27 cellular contexts compared by ENCODE assay signal in the genomic region with DNA sequence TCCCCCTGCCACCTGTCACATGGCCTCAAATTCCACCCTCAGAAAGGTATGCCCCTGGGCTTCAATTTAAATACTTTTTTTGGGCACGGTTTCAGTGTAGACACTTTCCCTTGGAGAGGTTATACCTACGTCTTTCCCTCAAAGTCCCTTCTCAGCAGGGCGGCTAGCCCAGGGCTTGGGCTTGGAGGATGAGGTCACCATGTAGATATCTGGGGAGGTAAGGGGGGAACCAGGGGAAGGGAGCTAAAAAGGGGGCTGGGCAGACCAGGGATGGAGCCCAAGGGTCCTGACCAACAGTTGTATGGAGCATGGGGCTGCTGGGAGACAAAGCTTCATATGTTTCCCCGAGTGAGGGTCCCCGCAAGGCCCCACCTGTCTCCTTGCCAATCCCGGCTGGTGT.
"Had no signal": no experiment of that assay in that cellular context is flagged by ENCODE, and none has a peak within 500 bp of the region (broad histone marks: within the 10 kb centered on the region; RNA-seq: fewer than 3 reads in every experiment).

No MANE protein-coding gene starts in this region.

- H3K27me3 ChIP-seq: sigmoid colon, suprapubic skin, tibial nerve, upper lobe of left lung, vagina had no signal

- H3K4me3 Mint-ChIP-seq: immature natural killer cell; natural killer cell; stimulated activated effector memory CD8-positive, alpha-beta T cell treated with anti-CD3 and anti-CD28 coated beads, Interleukin-12 subunit alpha, Interleukin-12 subunit beta, amount 100 ng/mL, for 72 hours; stimulated activated naive CD8-positive, alpha-beta T cell treated with anti-CD3 and anti-CD28 coated beads, Interleukin-15, Interleukin-2, amounts not matched to agents 100 ng/mL and 50 ng/mL, for 24 hours had no signal

- H3K4me1 ChIP-seq: pancreas, prostate gland, sigmoid colon, spleen, suprapubic skin, vagina had no signal

- H3K9me3 ChIP-seq: left lung, lower lobe of right lung, pancreas, prostate gland, sigmoid colon, spleen, suprapubic skin, thoracic aorta, tibial nerve, upper lobe of left lung, vagina had no signal

- H3K9me3 Mint-ChIP-seq: natural killer cell; stimulated activated naive CD8-positive, alpha-beta T cell treated with anti-CD3 and anti-CD28 coated beads, Interleukin-15, Interleukin-2, amounts not matched to agents 100 ng/mL and 50 ng/mL, for 24 hours had no signal

- H3K27ac Mint-ChIP-seq: naive B cell; natural killer cell; stimulated activated effector memory CD8-positive, alpha-beta T cell treated with anti-CD3 and anti-CD28 coated beads, Interleukin-12 subunit alpha, Interleukin-12 subunit beta, amount 100 ng/mL, for 72 hours; stimulated activated naive CD8-positive, alpha-beta T cell treated with anti-CD3 and anti-CD28 coated beads, Interleukin-15, Interleukin-2, amounts not matched to agents 100 ng/mL and 50 ng/mL, for 24 hours had no signal

- H3K36me3 ChIP-seq: left lung, lower lobe of right lung, pancreas, prostate gland, sigmoid colon, spleen, suprapubic skin, thoracic aorta, tibial nerve, upper lobe of left lung, vagina had no signal

- ATAC-seq: left colon; left lung; lower lobe of right lung; natural killer cell; pancreas; right cardiac atrium; stimulated activated effector memory CD8-positive, alpha-beta T cell treated with anti-CD3 and anti-CD28 coated beads, Interleukin-12 subunit alpha, Interleukin-12 subunit beta, amount 100 ng/mL, for 72 hours had no signal

- H3K4me1 Mint-ChIP-seq: immature natural killer cell; natural killer cell; stimulated activated effector memory CD8-positive, alpha-beta T cell treated with anti-CD3 and anti-CD28 coated beads, Interleukin-12 subunit alpha, Interleukin-12 subunit beta, amount 100 ng/mL, for 72 hours had no signal

- DNase-seq: hypothalamus; immature natural killer cell; kidney; left colon; left lung; lower lobe of right lung; mammary epithelial cell; naive B cell; natural killer cell; nucleus accumbens; pancreas; posterior cingulate gyrus; retina; right cardiac atrium; sigmoid colon; small intestine; spleen; stimulated activated CD4-positive, alpha-beta T cell treated with anti-CD3 and anti-CD28 coated beads, Interleukin-4, amount 100 ng/mL, for 24 hours; stimulated activated naive CD4-positive, alpha-beta T cell; upper lobe of left lung had no signal

- H3K4me3 ChIP-seq: left lung, lower lobe of right lung, pancreas, prostate gland, sigmoid colon, spleen, suprapubic skin, thoracic aorta, tibial nerve, upper lobe of left lung, vagina had no signal

- H3K27ac ChIP-seq: left lung, lower lobe of right lung, pancreas, prostate gland, sigmoid colon, spleen, suprapubic skin, thoracic aorta, tibial nerve, vagina had no signal

- H3K36me3 Mint-ChIP-seq: immature natural killer cell; naive B cell; natural killer cell; stimulated activated effector memory CD8-positive, alpha-beta T cell treated with anti-CD3 and anti-CD28 coated beads, Interleukin-12 subunit alpha, Interleukin-12 subunit beta, amount 100 ng/mL, for 72 hours had no signal
